17 cellular contexts compared by ENCODE assay signal in the genomic region with DNA sequence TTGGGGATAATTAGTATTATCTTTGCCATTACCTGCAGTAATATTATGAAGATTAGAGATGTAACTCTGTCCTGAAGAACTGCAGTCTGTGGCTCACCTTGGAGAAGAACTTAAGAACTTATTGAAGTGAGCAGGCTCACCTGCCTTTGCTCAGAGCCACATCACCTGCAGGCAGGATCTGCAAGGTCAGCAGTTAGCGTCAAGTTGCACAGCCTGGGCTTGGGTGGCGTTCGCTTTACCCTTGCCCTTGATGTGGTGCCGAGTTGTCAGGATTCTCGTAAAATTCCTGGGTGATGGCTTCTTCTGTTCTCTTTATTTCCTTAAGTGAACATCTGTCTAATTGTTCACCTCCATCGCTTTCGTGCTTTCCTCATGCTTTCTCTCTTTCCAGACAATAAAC.
"Had no signal": no experiment of that assay in that cellular context is flagged by ENCODE, and none has a peak within 500 bp of the region (broad histone marks: within the 10 kb centered on the region; RNA-seq: fewer than 3 reads in every experiment).

No MANE protein-coding gene starts in this region.

- H3K36me3 Mint-ChIP-seq: activated CD8-positive, alpha-beta memory T cell treated with anti-CD3 and anti-CD28 coated beads, Interleukin-2, amount 10 ng/mL, durations not matched to agents 7 days and 5 days had no signal

- H3K36me3 ChIP-seq: esophagus muscularis mucosa, left ventricle myocardium inferior, sigmoid colon had no signal

- H3K27me3 ChIP-seq: esophagus muscularis mucosa, sigmoid colon had no signal

- H3K27ac Mint-ChIP-seq: activated CD8-positive, alpha-beta memory T cell treated with anti-CD3 and anti-CD28 coated beads, Interleukin-2, amount 10 ng/mL, durations not matched to agents 7 days and 5 days; activated naive CD8-positive, alpha-beta T cell treated with anti-CD3 and anti-CD28 coated beads for 36 hours; activated T-cell treated with anti-CD3 and anti-CD28 coated beads, Interleukin-2, amount 50 U/mL, for 24 hours; dendritic cell treated with granulocyte-macrophage colony-stimulating factor and Interleukin-4, amounts not matched to agents 40 ng/mL and 50 ng/mL, for 4 days; nephron progenitor cell had no signal

- ATAC-seq: activated CD8-positive, alpha-beta memory T cell treated with anti-CD3 and anti-CD28 coated beads, Interleukin-2, amount 10 ng/mL, durations not matched to agents 7 days and 5 days had no signal

- H3K27ac ChIP-seq: esophagus muscularis mucosa, left ventricle myocardium inferior, sigmoid colon had no signal

- H3K9me3 Mint-ChIP-seq: activated naive CD8-positive, alpha-beta T cell treated with anti-CD3 and anti-CD28 coated beads for 36 hours; activated T-cell treated with anti-CD3 and anti-CD28 coated beads, Interleukin-2, amount 50 U/mL, for 24 hours; dendritic cell treated with granulocyte-macrophage colony-stimulating factor and Interleukin-4, amounts not matched to agents 40 ng/mL and 50 ng/mL, for 4 days had no signal

- H3K4me1 ChIP-seq: esophagus muscularis mucosa, left ventricle myocardium inferior, sigmoid colon had no signal

- H3K4me3 ChIP-seq: esophagus muscularis mucosa, left ventricle myocardium inferior, sigmoid colon had no signal

- H3K4me1 Mint-ChIP-seq: activated CD8-positive, alpha-beta memory T cell treated with anti-CD3 and anti-CD28 coated beads, Interleukin-2, amount 10 ng/mL, durations not matched to agents 7 days and 5 days; activated naive CD8-positive, alpha-beta T cell treated with anti-CD3 and anti-CD28 coated beads for 36 hours had no signal

- DNase-seq: activated CD4-positive, alpha-beta T cell treated with anti-CD3 and anti-CD28 coated beads, Interleukin-2, amount 50 U/mL, for 4 hours; activated CD4-positive, CD25-positive, alpha-beta regulatory T cell treated with anti-CD3 and anti-CD28 coated beads, Interleukin-2, amount 50 U/mL, for 72 hours; activated CD8-positive, alpha-beta memory T cell treated with anti-CD3 and anti-CD28 coated beads, Interleukin-2, amount 10 ng/mL, durations not matched to agents 7 days and 5 days; activated effector memory CD4-positive, alpha-beta T cell treated with anti-CD3 and anti-CD28 coated beads, Interleukin-2, amount 50 U/mL, for 16 hours; activated naive CD8-positive, alpha-beta T cell treated with anti-CD3 and anti-CD28 coated beads for 36 hours; activated T-cell treated with anti-CD3 and anti-CD28 coated beads, Interleukin-2, amount 50 U/mL, for 24 hours; cerebellar nuclear complex; glutamatergic neuron; left ventricle myocardium inferior; mesendoderm; nephron progenitor cell; sigmoid colon; stimulated activated naive CD4-positive, alpha-beta T cell; substantia nigra; trophoblast cell had no signal

- H3K9me3 ChIP-seq: esophagus muscularis mucosa had no signal

- H3K27me3 Mint-ChIP-seq: activated CD8-positive, alpha-beta memory T cell treated with anti-CD3 and anti-CD28 coated beads, Interleukin-2, amount 10 ng/mL, durations not matched to agents 7 days and 5 days; activated naive CD8-positive, alpha-beta T cell treated with anti-CD3 and anti-CD28 coated beads for 36 hours; activated T-cell treated with anti-CD3 and anti-CD28 coated beads, Interleukin-2, amount 50 U/mL, for 24 hours; dendritic cell treated with granulocyte-macrophage colony-stimulating factor and Interleukin-4, amounts not matched to agents 40 ng/mL and 50 ng/mL, for 4 days had no signal

- H3K4me3 Mint-ChIP-seq: activated CD8-positive, alpha-beta memory T cell treated with anti-CD3 and anti-CD28 coated beads, Interleukin-2, amount 10 ng/mL, durations not matched to agents 7 days and 5 days; activated naive CD8-positive, alpha-beta T cell treated with anti-CD3 and anti-CD28 coated beads for 36 hours; activated T-cell treated with anti-CD3 and anti-CD28 coated beads, Interleukin-2, amount 50 U/mL, for 24 hours; dendritic cell treated with granulocyte-macrophage colony-stimulating factor and Interleukin-4, amounts not matched to agents 40 ng/mL and 50 ng/mL, for 4 days; nephron progenitor cell had no signal
